In genomic region chr2:132547089-132547687, GRCh38 we compare ENCODE assay signal across 8 cellular contexts.
DNase-seq lines count a peak whose midpoint lies in the region; ATAC-seq and TF ChIP-seq lines count a peak whose summit lies in the region.
"Had no signal": no experiment of that assay in that cellular context is flagged by ENCODE, and none has a peak within 500 bp of the region (broad histone marks: within the 10 kb centered on the region; RNA-seq: fewer than 3 reads in every experiment).

No MANE protein-coding gene starts in this region.

- H3K4me3 Mint-ChIP-seq in activated CD8-positive, alpha-beta T cell treated with anti-CD3 and anti-CD28 coated beads, Interleukin-2, amount 10 ng/mL, durations not matched to agents 7 days and 5 days: no peak overlapping the region

- ATAC-seq in HG02759 (IDR thresholded peaks at IDR 0.05; ENCODE audit: unreplicated experiment) (peak; percentile 55), foreskin keratinocyte (peak; percentile 64), HG02885 (IDR thresholded peaks at IDR 0.05; ENCODE audit: poor library complexity, unreplicated experiment) (no peak)
- no peak for ATAC-seq in activated CD8-positive, alpha-beta T cell treated with anti-CD3 and anti-CD28 coated beads, Interleukin-2, amount 10 ng/mL, durations not matched to agents 7 days and 5 days
- ATAC-seq: activated naive CD4-positive, alpha-beta T cell treated with anti-CD3 and anti-CD28 coated beads, Interleukin-2, amount 50 U/mL, for 72 hours had no signal

- TF ChIP-seq POLR2A in ovary (IDR thresholded peaks at IDR 0.05): no peak

- POLR2A ChIA-PET in activated CD8-positive, alpha-beta T cell treated with anti-CD3 and anti-CD28 coated beads, Interleukin-2, amount 10 ng/mL, durations not matched to agents 7 days and 5 days (lab: Charles Lee): no interaction called here

- H3K27ac ChIP-seq in foreskin keratinocyte (no peak overlapping the region), ovary (no peak overlapping the region)

- peak; percentile 58 for DNase-seq in GM04504 (ENCODE audit: low read depth)
- DNase-seq in NCI-H510A treated with DMSO at 0.1 percent for 48 hours (lab: John Stamatoyannopoulos, UW): peak; percentile 77
- peak; percentile 63 for DNase-seq in activated CD8-positive, alpha-beta T cell treated with anti-CD3 and anti-CD28 coated beads, Interleukin-2, amount 10 ng/mL, durations not matched to agents 7 days and 5 days
- DNase-seq in foreskin keratinocyte: peak in 1 of 2 donors; percentile 58
- peak; percentile 24 to 68 (median 44) for DNase-seq in ovary

- no peaks in the 10 kb centered on the region for H3K27me3 Mint-ChIP-seq in activated CD8-positive, alpha-beta T cell treated with anti-CD3 and anti-CD28 coated beads, Interleukin-2, amount 10 ng/mL, durations not matched to agents 7 days and 5 days (ENCODE audit: low read depth)

- H3K27me3 ChIP-seq in foreskin keratinocyte: no peaks in the 10 kb centered on the region
- no peaks in the 10 kb centered on the region for H3K27me3 ChIP-seq in ovary

- no peaks in the 10 kb centered on the region for H3K4me1 Mint-ChIP-seq in activated CD8-positive, alpha-beta T cell treated with anti-CD3 and anti-CD28 coated beads, Interleukin-2, amount 10 ng/mL, durations not matched to agents 7 days and 5 days (ENCODE audit: low read depth)

- H3K27ac Mint-ChIP-seq in activated CD8-positive, alpha-beta T cell treated with anti-CD3 and anti-CD28 coated beads, Interleukin-2, amount 10 ng/mL, durations not matched to agents 7 days and 5 days: no peak overlapping the region
- H3K27ac Mint-ChIP-seq: activated naive CD4-positive, alpha-beta T cell treated with anti-CD3 and anti-CD28 coated beads, Interleukin-2, amount 50 U/mL, for 72 hours had no signal

- WGBS in ovary, 3 donors: 19 to 20% (median 20%) methylated on average over 5 of the region's 5 CpGs

- H3K9me3 Mint-ChIP-seq in activated CD8-positive, alpha-beta T cell treated with anti-CD3 and anti-CD28 coated beads, Interleukin-2, amount 10 ng/mL, durations not matched to agents 7 days and 5 days (ENCODE audit: insufficient read depth): no peaks in the 10 kb centered on the region

- H3K9me3 ChIP-seq in ovary: peaks cover 0 to 10% of the 10 kb centered on the region in 2 donors

- H3K4me1 ChIP-seq in foreskin keratinocyte (no peaks in the 10 kb centered on the region), ovary (ENCODE audit: insufficient read depth) (no peaks in the 10 kb centered on the region)

- peak; percentile 78 for TF ChIP-seq CTCF in foreskin keratinocyte (conservative IDR thresholded peaks at IDR 0.05)
- TF ChIP-seq CTCF in ovary (IDR thresholded peaks at IDR 0.05): peak in 1 of 3 donors; percentile 38

- TF ChIP-seq EP300 in ovary (IDR thresholded peaks at IDR 0.05): no peak

- intact Hi-C loops in ovary (cut with DNase I): loop anchor here in 2 of 4 donors (10.0 kb wide), 2 partner anchors 1238 to 1298 kb away; no protein-coding TSS in a partner anchor

- H3K36me3 ChIP-seq in ovary: no peaks in the 10 kb centered on the region

- H3K36me3 Mint-ChIP-seq in activated CD8-positive, alpha-beta T cell treated with anti-CD3 and anti-CD28 coated beads, Interleukin-2, amount 10 ng/mL, durations not matched to agents 7 days and 5 days (ENCODE audit: low read depth): no peaks in the 10 kb centered on the region
- H3K36me3 Mint-ChIP-seq: activated naive CD4-positive, alpha-beta T cell treated with anti-CD3 and anti-CD28 coated beads, Interleukin-2, amount 50 U/mL, for 72 hours had no signal

- no peak overlapping the region for H3K4me3 ChIP-seq in ovary

- CTCF ChIA-PET in activated CD8-positive, alpha-beta T cell treated with anti-CD3 and anti-CD28 coated beads, Interleukin-2, amount 10 ng/mL, durations not matched to agents 7 days and 5 days (lab: Charles Lee): interaction anchor here (0.6 to 1.4 kb wide), 7 partner anchors 9 to 1297 kb away, joined by 3 to 9 read pairs (median 4); no protein-coding TSS in a partner anchor

Comparison
In these comparisons a context has a peak if more than half of its experiments do, and no peak if none do; other contexts are left out.
1. ATAC-seq: peak in HG02759 (single experiment) and foreskin keratinocyte (single experiment); none in activated CD8-positive, alpha-beta T cell treated with anti-CD3 and anti-CD28 coated beads, Interleukin-2, amount 10 ng/mL, durations not matched to agents 7 days and 5 days (single experiment) and HG02885 (single experiment).